Comparison of ENCODE assay signal across 19 cellular contexts in genomic region chr17:79303641-79304205, GRCh38.
"Had no signal": no experiment of that assay in that cellular context is flagged by ENCODE, and none has a peak within 500 bp of the region (broad histone marks: within the 10 kb centered on the region; RNA-seq: fewer than 3 reads in every experiment).

No MANE protein-coding gene starts in this region.

- H3K27ac Mint-ChIP-seq: dendritic cell treated with granulocyte-macrophage colony-stimulating factor and Interleukin-4, amounts not matched to agents 40 ng/mL and 50 ng/mL, for 4 days; effector memory CD8-positive, alpha-beta T cell; mesothelial cell of epicardium; natural killer cell; neural progenitor cell had no signal

- H3K4me3 ChIP-seq: esophagus muscularis mucosa, gastrocnemius medialis, neural progenitor cell, stomach, thoracic aorta, transverse colon had no signal

- ATAC-seq: effector memory CD8-positive, alpha-beta T cell; gastrocnemius medialis; left lobe of liver; natural killer cell had no signal

- H3K4me3 Mint-ChIP-seq: dendritic cell treated with granulocyte-macrophage colony-stimulating factor and Interleukin-4, amounts not matched to agents 40 ng/mL and 50 ng/mL, for 4 days; effector memory CD8-positive, alpha-beta T cell; mesothelial cell of epicardium; natural killer cell; neural progenitor cell had no signal

- H3K36me3 ChIP-seq: esophagus muscularis mucosa, gastrocnemius medialis, neural progenitor cell, stomach, thoracic aorta, transverse colon had no signal

- H3K36me3 Mint-ChIP-seq: mesothelial cell of epicardium, natural killer cell, neural progenitor cell had no signal

- H3K9me3 ChIP-seq: esophagus muscularis mucosa, gastrocnemius medialis, stomach, thoracic aorta, transverse colon had no signal

- H3K27me3 ChIP-seq: gastrocnemius medialis, neural progenitor cell had no signal

- H3K9me3 Mint-ChIP-seq: dendritic cell treated with granulocyte-macrophage colony-stimulating factor and Interleukin-4, amounts not matched to agents 40 ng/mL and 50 ng/mL, for 4 days; effector memory CD8-positive, alpha-beta T cell; mesothelial cell of epicardium; natural killer cell; neural progenitor cell had no signal

- H3K4me1 Mint-ChIP-seq: mesothelial cell of epicardium had no signal

- H3K4me2 ChIP-seq: neural progenitor cell had no signal

- H3K27ac ChIP-seq: epithelial cell of prostate, esophagus muscularis mucosa, gastrocnemius medialis, neural progenitor cell, stomach, thoracic aorta, transverse colon had no signal

- DNase-seq: effector memory CD8-positive, alpha-beta T cell; gastrocnemius medialis; glutamatergic neuron; islet precursor cell; natural killer cell; occipital lobe; small intestine; stimulated activated CD4-positive, alpha-beta T cell treated with anti-CD3 and anti-CD28 coated beads, Interleukin-12 subunit alpha, Interleukin-12 subunit beta, amount 100 ng/mL, for 4 hours; stimulated activated naive CD4-positive, alpha-beta T cell; stomach; substantia nigra; transverse colon had no signal

- H3K4me1 ChIP-seq: transverse colon had no signal
